2 cellular contexts compared by ENCODE assay signal in the genomic region with DNA sequence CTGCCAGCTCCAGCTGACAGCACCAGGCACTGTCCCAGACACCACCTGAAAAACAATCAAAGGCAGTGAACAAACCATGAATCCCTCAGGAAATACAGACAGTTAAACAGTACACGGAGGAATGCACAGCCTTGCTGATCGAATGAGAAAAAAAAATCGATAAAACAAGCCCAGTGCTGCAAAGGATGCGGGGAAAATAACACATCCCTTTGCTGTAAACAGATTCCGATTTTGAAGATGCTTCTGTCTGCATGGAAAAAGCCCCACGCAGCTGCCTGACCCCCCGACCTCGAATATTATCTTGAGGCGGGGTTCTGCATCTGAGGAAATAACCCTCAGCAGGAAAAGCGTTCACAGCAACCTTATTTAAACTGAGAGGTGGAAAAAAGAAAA.
TF ChIP-seq lines count a peak whose summit lies in the region.

No MANE protein-coding gene starts in this region.

TF ChIP-seq in GM12878, 131 proteins besides CTCF, POLR2A, EP300 and RAD21:
- TF ChIP-seq HDAC6 (IDR thresholded peaks at IDR 0.05; ENCODE audit: unreplicated experiment) (no peak), SMC3 (IDR thresholded peaks at IDR 0.05; ENCODE audit: borderline replicate concordance, low read length) (no peak), TCF7 (IDR thresholded peaks at IDR 0.05; ENCODE audit: borderline replicate concordance) (no peak), NFXL1 (IDR thresholded peaks at IDR 0.05; ENCODE audit: borderline replicate concordance) (no peak), IRF4 (IDR thresholded peaks at IDR 0.05; ENCODE audit: low read depth, low read length) (no peak), KDM1A (IDR thresholded peaks at IDR 0.05; ENCODE audit: borderline replicate concordance) (no peak)
- TF ChIP-seq, protein P1, sequence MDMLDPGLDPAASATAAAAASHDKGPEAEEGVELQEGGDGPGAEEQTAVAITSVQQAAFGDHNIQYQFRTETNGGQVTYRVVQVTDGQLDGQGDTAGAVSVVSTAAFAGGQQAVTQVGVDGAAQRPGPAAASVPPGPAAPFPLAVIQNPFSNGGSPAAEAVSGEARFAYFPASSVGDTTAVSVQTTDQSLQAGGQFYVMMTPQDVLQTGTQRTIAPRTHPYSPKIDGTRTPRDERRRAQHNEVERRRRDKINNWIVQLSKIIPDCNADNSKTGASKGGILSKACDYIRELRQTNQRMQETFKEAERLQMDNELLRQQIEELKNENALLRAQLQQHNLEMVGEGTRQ (IDR thresholded peaks at IDR 0.05; ENCODE audit: borderline replicate concordance, low read depth, low read length), result no peak

TF ChIP-seq in SK-N-SH treated with all-trans-retinoic acid at 6 μM for 48 hours, 23 proteins besides CTCF, POLR2A, EP300 and RAD21:
- TF ChIP-seq ZC3H10 (CRISPR knock-in tag; IDR thresholded peaks at IDR 0.05) (no peak), OSR1 (CRISPR knock-in tag; IDR thresholded peaks at IDR 0.05) (no peak), ARNTL (CRISPR knock-in tag; IDR thresholded peaks at IDR 0.05; ENCODE audit: borderline replicate concordance, low read depth) (no peak), ESRRG (CRISPR knock-in tag; IDR thresholded peaks at IDR 0.05) (no peak), ZFP30 (CRISPR knock-in tag; IDR thresholded peaks at IDR 0.05) (no peak), ZNF565 (CRISPR knock-in tag; conservative IDR thresholded peaks at IDR 0.05; ENCODE audit: low read depth) (no peak), SNAI2 (CRISPR knock-in tag; IDR thresholded peaks at IDR 0.05) (no peak), PPARA (CRISPR knock-in tag; IDR thresholded peaks at IDR 0.05; ENCODE audit: borderline replicate concordance) (no peak), RARB (CRISPR knock-in tag; IDR thresholded peaks at IDR 0.05) (no peak), TOX (CRISPR knock-in tag; IDR thresholded peaks at IDR 0.05; ENCODE audit: borderline replicate concordance) (no peak), CSDC2 (CRISPR knock-in tag; IDR thresholded peaks at IDR 0.05) (no peak), BACH2 (CRISPR knock-in tag; IDR thresholded peaks at IDR 0.05; ENCODE audit: borderline replicate concordance) (no peak), ZNF70 (CRISPR knock-in tag; IDR thresholded peaks at IDR 0.05) (no peak), GLIS3 (CRISPR knock-in tag; IDR thresholded peaks at IDR 0.05) (no peak), ISL1 (CRISPR knock-in tag; IDR thresholded peaks at IDR 0.05) (no peak)
- TF ChIP-seq, protein P2, sequence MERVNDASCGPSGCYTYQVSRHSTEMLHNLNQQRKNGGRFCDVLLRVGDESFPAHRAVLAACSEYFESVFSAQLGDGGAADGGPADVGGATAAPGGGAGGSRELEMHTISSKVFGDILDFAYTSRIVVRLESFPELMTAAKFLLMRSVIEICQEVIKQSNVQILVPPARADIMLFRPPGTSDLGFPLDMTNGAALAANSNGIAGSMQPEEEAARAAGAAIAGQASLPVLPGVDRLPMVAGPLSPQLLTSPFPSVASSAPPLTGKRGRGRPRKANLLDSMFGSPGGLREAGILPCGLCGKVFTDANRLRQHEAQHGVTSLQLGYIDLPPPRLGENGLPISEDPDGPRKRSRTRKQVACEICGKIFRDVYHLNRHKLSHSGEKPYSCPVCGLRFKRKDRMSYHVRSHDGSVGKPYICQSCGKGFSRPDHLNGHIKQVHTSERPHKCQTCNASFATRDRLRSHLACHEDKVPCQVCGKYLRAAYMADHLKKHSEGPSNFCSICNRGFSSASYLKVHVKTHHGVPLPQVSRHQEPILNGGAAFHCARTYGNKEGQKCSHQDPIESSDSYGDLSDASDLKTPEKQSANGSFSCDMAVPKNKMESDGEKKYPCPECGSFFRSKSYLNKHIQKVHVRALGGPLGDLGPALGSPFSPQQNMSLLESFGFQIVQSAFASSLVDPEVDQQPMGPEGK (CRISPR knock-in tag; IDR thresholded peaks at IDR 0.05; ENCODE audit: borderline replicate concordance), result no peak
- TF ChIP-seq, protein P3, sequence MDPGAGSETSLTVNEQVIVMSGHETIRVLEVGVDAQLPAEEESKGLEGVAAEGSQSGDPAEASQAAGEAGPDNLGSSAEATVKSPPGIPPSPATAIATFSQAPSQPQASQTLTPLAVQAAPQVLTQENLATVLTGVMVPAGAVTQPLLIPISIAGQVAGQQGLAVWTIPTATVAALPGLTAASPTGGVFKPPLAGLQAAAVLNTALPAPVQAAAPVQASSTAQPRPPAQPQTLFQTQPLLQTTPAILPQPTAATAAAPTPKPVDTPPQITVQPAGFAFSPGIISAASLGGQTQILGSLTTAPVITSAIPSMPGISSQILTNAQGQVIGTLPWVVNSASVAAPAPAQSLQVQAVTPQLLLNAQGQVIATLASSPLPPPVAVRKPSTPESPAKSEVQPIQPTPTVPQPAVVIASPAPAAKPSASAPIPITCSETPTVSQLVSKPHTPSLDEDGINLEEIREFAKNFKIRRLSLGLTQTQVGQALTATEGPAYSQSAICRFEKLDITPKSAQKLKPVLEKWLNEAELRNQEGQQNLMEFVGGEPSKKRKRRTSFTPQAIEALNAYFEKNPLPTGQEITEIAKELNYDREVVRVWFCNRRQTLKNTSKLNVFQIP (CRISPR knock-in tag; IDR thresholded peaks at IDR 0.05; ENCODE audit: borderline replicate concordance, low read depth), result no peak
- TF ChIP-seq, protein P4, sequence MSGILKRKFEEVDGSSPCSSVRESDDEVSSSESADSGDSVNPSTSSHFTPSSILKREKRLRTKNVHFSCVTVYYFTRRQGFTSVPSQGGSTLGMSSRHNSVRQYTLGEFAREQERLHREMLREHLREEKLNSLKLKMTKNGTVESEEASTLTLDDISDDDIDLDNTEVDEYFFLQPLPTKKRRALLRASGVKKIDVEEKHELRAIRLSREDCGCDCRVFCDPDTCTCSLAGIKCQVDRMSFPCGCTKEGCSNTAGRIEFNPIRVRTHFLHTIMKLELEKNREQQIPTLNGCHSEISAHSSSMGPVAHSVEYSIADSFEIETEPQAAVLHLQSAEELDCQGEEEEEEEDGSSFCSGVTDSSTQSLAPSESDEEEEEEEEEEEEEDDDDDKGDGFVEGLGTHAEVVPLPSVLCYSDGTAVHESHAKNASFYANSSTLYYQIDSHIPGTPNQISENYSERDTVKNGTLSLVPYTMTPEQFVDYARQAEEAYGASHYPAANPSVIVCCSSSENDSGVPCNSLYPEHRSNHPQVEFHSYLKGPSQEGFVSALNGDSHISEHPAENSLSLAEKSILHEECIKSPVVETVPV (CRISPR knock-in tag; IDR thresholded peaks at IDR 0.05), result no peak
- TF ChIP-seq, protein P5, sequence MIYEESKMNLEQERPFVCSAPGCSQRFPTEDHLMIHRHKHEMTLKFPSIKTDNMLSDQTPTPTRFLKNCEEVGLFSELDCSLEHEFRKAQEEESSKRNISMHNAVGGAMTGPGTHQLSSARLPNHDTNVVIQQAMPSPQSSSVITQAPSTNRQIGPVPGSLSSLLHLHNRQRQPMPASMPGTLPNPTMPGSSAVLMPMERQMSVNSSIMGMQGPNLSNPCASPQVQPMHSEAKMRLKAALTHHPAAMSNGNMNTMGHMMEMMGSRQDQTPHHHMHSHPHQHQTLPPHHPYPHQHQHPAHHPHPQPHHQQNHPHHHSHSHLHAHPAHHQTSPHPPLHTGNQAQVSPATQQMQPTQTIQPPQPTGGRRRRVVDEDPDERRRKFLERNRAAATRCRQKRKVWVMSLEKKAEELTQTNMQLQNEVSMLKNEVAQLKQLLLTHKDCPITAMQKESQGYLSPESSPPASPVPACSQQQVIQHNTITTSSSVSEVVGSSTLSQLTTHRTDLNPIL (CRISPR knock-in tag; IDR thresholded peaks at IDR 0.05; ENCODE audit: low read depth), result no peak
- TF ChIP-seq, protein P6, sequence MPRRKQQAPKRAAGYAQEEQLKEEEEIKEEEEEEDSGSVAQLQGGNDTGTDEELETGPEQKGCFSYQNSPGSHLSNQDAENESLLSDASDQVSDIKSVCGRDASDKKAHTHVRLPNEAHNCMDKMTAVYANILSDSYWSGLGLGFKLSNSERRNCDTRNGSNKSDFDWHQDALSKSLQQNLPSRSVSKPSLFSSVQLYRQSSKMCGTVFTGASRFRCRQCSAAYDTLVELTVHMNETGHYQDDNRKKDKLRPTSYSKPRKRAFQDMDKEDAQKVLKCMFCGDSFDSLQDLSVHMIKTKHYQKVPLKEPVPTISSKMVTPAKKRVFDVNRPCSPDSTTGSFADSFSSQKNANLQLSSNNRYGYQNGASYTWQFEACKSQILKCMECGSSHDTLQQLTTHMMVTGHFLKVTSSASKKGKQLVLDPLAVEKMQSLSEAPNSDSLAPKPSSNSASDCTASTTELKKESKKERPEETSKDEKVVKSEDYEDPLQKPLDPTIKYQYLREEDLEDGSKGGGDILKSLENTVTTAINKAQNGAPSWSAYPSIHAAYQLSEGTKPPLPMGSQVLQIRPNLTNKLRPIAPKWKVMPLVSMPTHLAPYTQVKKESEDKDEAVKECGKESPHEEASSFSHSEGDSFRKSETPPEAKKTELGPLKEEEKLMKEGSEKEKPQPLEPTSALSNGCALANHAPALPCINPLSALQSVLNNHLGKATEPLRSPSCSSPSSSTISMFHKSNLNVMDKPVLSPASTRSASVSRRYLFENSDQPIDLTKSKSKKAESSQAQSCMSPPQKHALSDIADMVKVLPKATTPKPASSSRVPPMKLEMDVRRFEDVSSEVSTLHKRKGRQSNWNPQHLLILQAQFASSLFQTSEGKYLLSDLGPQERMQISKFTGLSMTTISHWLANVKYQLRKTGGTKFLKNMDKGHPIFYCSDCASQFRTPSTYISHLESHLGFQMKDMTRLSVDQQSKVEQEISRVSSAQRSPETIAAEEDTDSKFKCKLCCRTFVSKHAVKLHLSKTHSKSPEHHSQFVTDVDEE (CRISPR knock-in tag; IDR thresholded peaks at IDR 0.05), result no peak
